In genomic region chr4:102525099-102525498, GRCh38 we compare ENCODE assay signal across 15 cellular contexts. TPM values are rescaled to one million over a fixed set of nuclear protein-coding genes. Genes with fewer than 3 reads are reported as not detected.
DNase-seq lines count a peak whose midpoint lies in the region; ATAC-seq, FAIRE-seq and TF ChIP-seq lines count a peak whose summit lies in the region.
"Had no signal": no experiment of that assay in that cellular context is flagged by ENCODE, and none has a peak within 500 bp of the region (broad histone marks: within the 10 kb centered on the region; RNA-seq: fewer than 3 reads in every experiment).

No MANE protein-coding gene starts in this region.

- peaks cover 53% of the 10 kb centered on the region for H3K36me3 Mint-ChIP-seq in activated T-cell treated with anti-CD3 and anti-CD28 coated beads, Interleukin-2, amount 50 U/mL, for 4 hours (ENCODE audit: insufficient read depth)

- DNase-seq in activated T-cell treated with anti-CD3 and anti-CD28 coated beads, Interleukin-2, amount 50 U/mL, for 4 hours: no peak
- DNase-seq in activated T-cell treated with anti-CD3 and anti-CD28 coated beads, Interleukin-2, amount 50 U/mL, for 48 hours: no peak
- DNase-seq in OCI-M1 (lab: John Stamatoyannopoulos, UW) (peak; percentile 91), bronchial epithelial cell (ENCODE audit: low read depth) (peak; percentile 59), transverse colon (no peak), dorsolateral prefrontal cortex (no peak), SW480 (ENCODE audit: low spot score) (no peak)
- DNase-seq: activated CD4-positive, alpha-beta T cell treated with anti-CD3 and anti-CD28 coated beads, Interleukin-2, amount 50 U/mL, for 4 hours; anterior cingulate cortex; HCEC 1CT; heart left ventricle; left ventricle myocardium superior; NCI-H1694 had no signal

- H3K27me3 Mint-ChIP-seq in activated T-cell treated with anti-CD3 and anti-CD28 coated beads, Interleukin-2, amount 50 U/mL, for 4 hours (ENCODE audit: low read depth): no peaks in the 10 kb centered on the region

- H3K4me1 ChIP-seq in neutrophil (ENCODE audit: control insufficient read depth in 1 of 2, insufficient read depth in 1 of 2, low read depth in 1 of 2, low read length in 1 of 2) (peaks cover 6 to 12% of the 10 kb centered on the region in 2 experiments), transverse colon (peaks cover 3 to 25% (median 6%) of the 10 kb centered on the region in 4 donors)

- H3K4me3 ChIP-seq in bronchial epithelial cell (ENCODE audit: low read depth, low read length): no peak overlapping the region
- H3K4me3 ChIP-seq in neutrophil (ENCODE audit: low read depth in 1 of 2, low read length in 1 of 2): no peak overlapping the region
- H3K4me3 ChIP-seq in transverse colon: no peak overlapping the region
- H3K4me3 ChIP-seq in dorsolateral prefrontal cortex: no peak overlapping the region
- H3K4me3 ChIP-seq: heart left ventricle, SK-N-MC had no signal

- H3K4me1 Mint-ChIP-seq in activated T-cell treated with anti-CD3 and anti-CD28 coated beads, Interleukin-2, amount 50 U/mL, for 4 hours (ENCODE audit: low read depth): peaks cover 88% of the 10 kb centered on the region

- TF ChIP-seq EP300 in transverse colon (IDR thresholded peaks at IDR 0.05; ENCODE audit: low read depth): no peak

- intact Hi-C loops in transverse colon (cut with DNase I; ENCODE audit: low total_unique reads) (no loop called here), dorsolateral prefrontal cortex (cut with DNase I) (no loop called here)

- H3K4me3 Mint-ChIP-seq in activated T-cell treated with anti-CD3 and anti-CD28 coated beads, Interleukin-2, amount 50 U/mL, for 4 hours: peak overlapping the region; percentile 49

- FAIRE-seq in bronchial epithelial cell (lab: Jason Lieb, UNC): no peak

- no peaks in the 10 kb centered on the region for H3K9me3 ChIP-seq in neutrophil
- no peaks in the 10 kb centered on the region for H3K9me3 ChIP-seq in transverse colon
- H3K9me3 ChIP-seq: heart left ventricle had no signal

- H3K27me3 ChIP-seq in bronchial epithelial cell (ENCODE audit: control insufficient read depth, insufficient read depth, low read length) (no peaks in the 10 kb centered on the region), neutrophil (no peaks in the 10 kb centered on the region), transverse colon (no peaks in the 10 kb centered on the region), dorsolateral prefrontal cortex (no peaks in the 10 kb centered on the region)
- H3K27me3 ChIP-seq: heart left ventricle had no signal

- 74 to 75% methylated on average over 5 of the region's 5 CpGs for WGBS in transverse colon (ENCODE audit: low coverage in 1 of 2), 2 donors

- H3K27ac ChIP-seq in neutrophil (peak overlapping the region; percentile 45), transverse colon (no peak overlapping the region), dorsolateral prefrontal cortex (no peak overlapping the region)
- H3K27ac ChIP-seq: heart left ventricle, SK-N-MC had no signal

- H3K36me3 ChIP-seq in bronchial epithelial cell (ENCODE audit: control insufficient read depth, insufficient read depth, low read length) (peaks cover 6% of the 10 kb centered on the region), neutrophil (peaks cover 9% of the 10 kb centered on the region), transverse colon (peaks cover 0 to 5% (median 0%) of the 10 kb centered on the region in 4 donors)

- no peak for TF ChIP-seq CTCF in bronchial epithelial cell (IDR thresholded peaks at IDR 0.05; ENCODE audit: insufficient read depth, low read length, severe bottlenecking)
- TF ChIP-seq CTCF in neutrophil (IDR thresholded peaks at IDR 0.05): no peak
- TF ChIP-seq CTCF in transverse colon (IDR thresholded peaks at IDR 0.05): no peak
- no peak for TF ChIP-seq CTCF in dorsolateral prefrontal cortex (IDR thresholded peaks at IDR 0.05 in 54 of 56, conservative IDR thresholded peaks at IDR 0.05 in 2 of 56; ENCODE audit: low read depth in 1 of 56, partially characterized antibody in 56 of 56)

- H3K9me3 Mint-ChIP-seq in activated T-cell treated with anti-CD3 and anti-CD28 coated beads, Interleukin-2, amount 50 U/mL, for 4 hours: no peaks in the 10 kb centered on the region

- peak in 1 of 2 donors; percentile 16 for ATAC-seq in activated T-cell treated with anti-CD3 and anti-CD28 coated beads, Interleukin-2, amount 50 U/mL, for 4 hours
- ATAC-seq: left ventricle myocardium superior had no signal

- TF ChIP-seq POLR2A in transverse colon (IDR thresholded peaks at IDR 0.05): no peak

- in situ Hi-C loops in transverse colon (cut with MboI; ENCODE audit: low pct_ligation_motif_present in 1 of 4, low pct_unique_long_range_greater_than_20kb in 1 of 4, low sequenced_read_pairs in 3 of 4): no loop called here

RNA-seq across cellular contexts. Expression of gene NFKB1, which starts 23.9 kb away (rescaled TPM):
- total RNA-seq in activated T-cell treated with anti-CD3 and anti-CD28 coated beads, Interleukin-2, amount 50 U/mL, for 4 hours: 100 to 1,000 TPM; 315 to 381 (median 331) TPM
- total RNA-seq in bronchial epithelial cell (19.0 and 24.1 TPM in 2 replicates), transverse colon (10 to 100 TPM; 20.9 to 35.8 (median 25.2) TPM), dorsolateral prefrontal cortex (10 to 100 TPM; 13.0 to 36.6 (median 23.5) TPM)

Comparison
In these comparisons a context has a peak if more than half of its experiments do, and no peak if none do; other contexts are left out.
1. DNase-seq: peak in OCI-M1 (single experiment) and bronchial epithelial cell (single experiment); none in activated T-cell treated with anti-CD3 and anti-CD28 coated beads, Interleukin-2, amount 50 U/mL, for 4 hours (single experiment), activated T-cell treated with anti-CD3 and anti-CD28 coated beads, Interleukin-2, amount 50 U/mL, for 48 hours (0 of 2), transverse colon (single experiment), dorsolateral prefrontal cortex (0 of 10) and SW480 (single experiment).
2. RNA of gene NFKB1, which starts 23.9 kb away (total RNA-seq): 315 to 381 TPM in activated T-cell treated with anti-CD3 and anti-CD28 coated beads, Interleukin-2, amount 50 U/mL, for 4 hours; 20.9 to 35.8 TPM in transverse colon, 13.0 to 36.6 TPM in dorsolateral prefrontal cortex and 19.0 to 24.1 TPM in bronchial epithelial cell; every median in the first group is over 4 times any median in the second.